ENCODE assay signal across 17 cellular contexts in genomic region chr22:40249286-40249685, GRCh38.
"Had no signal": no experiment of that assay in that cellular context is flagged by ENCODE, and none has a peak within 500 bp of the region (broad histone marks: within the 10 kb centered on the region; RNA-seq: fewer than 3 reads in every experiment).

No MANE protein-coding gene starts in this region.

- H3K36me3 Mint-ChIP-seq: natural killer cell had no signal

- H3K27me3 ChIP-seq: cardiac muscle cell, esophagus muscularis mucosa, right lobe of liver, spleen had no signal

- H3K4me3 Mint-ChIP-seq: natural killer cell; stimulated activated naive B cell treated with anti-CD40 and anti-IgM and Interleukin-4, amounts not matched to agents 10 μg/mL and 1 μg/mL and 100 μg/mL, for 72 hours; type B pancreatic cell had no signal

- H3K27ac ChIP-seq: cardiac muscle cell, esophagus muscularis mucosa, psoas muscle, right lobe of liver, spleen had no signal

- H3K9me3 Mint-ChIP-seq: natural killer cell; stimulated activated naive B cell treated with anti-CD40 and anti-IgM and Interleukin-4, amounts not matched to agents 10 μg/mL and 1 μg/mL and 100 μg/mL, for 72 hours; type B pancreatic cell had no signal

- H3K4me1 ChIP-seq: psoas muscle, right lobe of liver had no signal

- H3K27me3 Mint-ChIP-seq: stimulated activated naive B cell treated with anti-CD40 and anti-IgM and Interleukin-4, amounts not matched to agents 10 μg/mL and 1 μg/mL and 100 μg/mL, for 72 hours; type B pancreatic cell had no signal

- H3K27ac Mint-ChIP-seq: stimulated activated naive B cell treated with anti-CD40 and anti-IgM and Interleukin-4, amounts not matched to agents 10 μg/mL and 1 μg/mL and 100 μg/mL, for 72 hours; type B pancreatic cell had no signal

- H3K4me2 ChIP-seq: SK-N-SH had no signal

- H3K9me3 ChIP-seq: esophagus muscularis mucosa, psoas muscle, right lobe of liver, SK-N-SH, spleen had no signal

- H3K9ac ChIP-seq: SK-N-SH had no signal

- H3K4me3 ChIP-seq: cardiac muscle cell, esophagus muscularis mucosa, psoas muscle, right lobe of liver, spleen had no signal

- ATAC-seq: left lobe of liver; natural killer cell; psoas muscle; right lobe of liver; stimulated activated naive B cell treated with anti-CD40 and anti-IgM and Interleukin-4, amounts not matched to agents 10 μg/mL and 1 μg/mL and 100 μg/mL, for 72 hours had no signal

- DNase-seq: activated CD4-positive, CD25-positive, alpha-beta regulatory T cell; activated CD8-positive, alpha-beta memory T cell treated with anti-CD3 and anti-CD28 coated beads for 24 hours; activated gamma-delta T cell; head of caudate nucleus; mammary epithelial cell; natural killer cell; occipital lobe; psoas muscle; right lobe of liver; SK-N-SH; spleen; stimulated activated CD4-positive, alpha-beta T cell treated with anti-CD3 and anti-CD28 coated beads, Interleukin-2, amount 100 ng/mL, for 24 hours; stimulated activated naive B cell treated with anti-CD40 and anti-IgM and Interleukin-4, amounts not matched to agents 10 μg/mL and 1 μg/mL and 100 μg/mL, for 72 hours had no signal

- H3K9me2 ChIP-seq: SK-N-SH had no signal
